8 cellular contexts compared by ENCODE assay signal in genomic region chr1:236795757-236796719, GRCh38. TPM values are rescaled to one million over a fixed set of nuclear protein-coding genes. Genes with fewer than 3 reads are reported as not detected.
DNase-seq lines count a peak whose midpoint lies in the region; ATAC-seq and TF ChIP-seq lines count a peak whose summit lies in the region.

No MANE protein-coding gene starts in this region.

- peaks cover 0 to 34% (median 3%) of the 10 kb centered on the region in 11 experiments; a peak in 6 of 22 replicates for H4K20me1 ChIP-seq in BLaER1 treated with 17β-estradiol and CSF1 and Interleukin-3, amounts not matched to agents 10 nM and 100 nM

- peaks cover 21 to 36% (median 29%) of the 10 kb centered on the region in 10 experiments for H3K4me1 ChIP-seq in BLaER1 treated with 17β-estradiol and CSF1 and Interleukin-3, amounts not matched to agents 10 nM and 100 nM
- peaks cover 0 to 15% (median 6%) of the 10 kb centered on the region in 4 donors for H3K4me1 ChIP-seq in liver (ENCODE audit: control insufficient read depth in 4 of 4, insufficient read depth in 4 of 4, low read length in 3 of 4)

- DNase-seq in SK-N-MC (ENCODE audit: low read depth, low spot score) (no peak), NCI-H1930 (lab: John Stamatoyannopoulos, UW) (no peak)
- peak in 1 of 2 donors; percentile 63 for DNase-seq in central memory CD8-positive, alpha-beta T cell (ENCODE audit: low spot score in 2 of 2)
- DNase-seq in stimulated activated CD8-positive, alpha-beta memory T cell treated with anti-CD3 and anti-CD28 coated beads, Interleukin-2, amount 100 ng/mL, for 48 hours (ENCODE audit: low read depth in 2 of 2), result peak; percentile 64

- ATAC-seq in GM19035 (IDR thresholded peaks at IDR 0.05; ENCODE audit: unreplicated experiment) (peak; percentile 37), HG03196 (IDR thresholded peaks at IDR 0.05; ENCODE audit: unreplicated experiment) (peak; percentile 38)
- ATAC-seq in central memory CD8-positive, alpha-beta T cell (replicated peaks; ENCODE audit: extremely low read depth, poor library complexity, severe bottlenecking), result peak; percentile 33

- H3K4me3 Mint-ChIP-seq in central memory CD8-positive, alpha-beta T cell, result peak overlapping the region; percentile 95

- H3K4me3 ChIP-seq in BLaER1 treated with 17β-estradiol and CSF1 and Interleukin-3, amounts not matched to agents 10 nM and 100 nM, result peak overlapping the region; percentile 74 to 95 (median 86)
- H3K4me3 ChIP-seq in SK-N-MC, result peak overlapping the region; percentile 97
- H3K4me3 ChIP-seq in liver (ENCODE audit: low read depth in 1 of 3, low read length in 3 of 3), result peak overlapping the region; percentile 74 to 92 (median 80)

- TF ChIP-seq RAD21 in liver (IDR thresholded peaks at IDR 0.05), result no peak

- H3K4me1 Mint-ChIP-seq in central memory CD8-positive, alpha-beta T cell, result peaks cover 42% of the 10 kb centered on the region

- peak overlapping the region; percentile 75 to 95 (median 86) for H3K4me2 ChIP-seq in BLaER1 treated with 17β-estradiol and CSF1 and Interleukin-3, amounts not matched to agents 10 nM and 100 nM

- no peak for TF ChIP-seq CTCF in liver (IDR thresholded peaks at IDR 0.05; ENCODE audit: low read depth, low read length, missing input control)

- 2% methylated on average over 41 of the region's 41 CpGs for WGBS in liver

- peaks cover 0 to 37% (median 13%) of the 10 kb centered on the region in 11 experiments; a peak in 14 of 22 replicates for H3K36me3 ChIP-seq in BLaER1 treated with 17β-estradiol and CSF1 and Interleukin-3, amounts not matched to agents 10 nM and 100 nM
- H3K36me3 ChIP-seq in SK-N-MC (ENCODE audit: insufficient read depth, low read length) (peaks cover 3% of the 10 kb centered on the region; the same call in 1 of the 2 replicates), liver (ENCODE audit: control insufficient read depth in 4 of 4, insufficient read depth in 3 of 4, low read depth in 1 of 4, low read length in 3 of 4) (no peaks in the 10 kb centered on the region)

- no peaks in the 10 kb centered on the region for H3K27me3 ChIP-seq in BLaER1 treated with 17β-estradiol and CSF1 and Interleukin-3, amounts not matched to agents 10 nM and 100 nM
- no peaks in the 10 kb centered on the region for H3K27me3 ChIP-seq in liver (ENCODE audit: control insufficient read depth in 4 of 4, insufficient read depth in 4 of 4, low read length in 3 of 4)

- H3K27me3 Mint-ChIP-seq in central memory CD8-positive, alpha-beta T cell, result peaks cover 7% of the 10 kb centered on the region

- H3K9me3 Mint-ChIP-seq in central memory CD8-positive, alpha-beta T cell, result no peaks in the 10 kb centered on the region

- peak overlapping the region; percentile 87 to 98 (median 95) for H3K9ac ChIP-seq in BLaER1 treated with 17β-estradiol and CSF1 and Interleukin-3, amounts not matched to agents 10 nM and 100 nM
- H3K9ac ChIP-seq in SK-N-MC (ENCODE audit: insufficient read length) (peak overlapping the region; percentile 94), liver (ENCODE audit: low read depth in 1 of 2, low read length in 2 of 2) (peak overlapping the region; percentile 36 to 58)

- peak overlapping the region; percentile 99 for H3K27ac Mint-ChIP-seq in central memory CD8-positive, alpha-beta T cell (ENCODE audit: low read depth)

- H3K9me3 ChIP-seq in BLaER1 treated with 17β-estradiol and CSF1 and Interleukin-3, amounts not matched to agents 10 nM and 100 nM (replicated peaks in 1 of 11), result no peaks in the 10 kb centered on the region
- H3K9me3 ChIP-seq in SK-N-MC (ENCODE audit: low read depth, low read length) (no peaks in the 10 kb centered on the region), liver (ENCODE audit: control insufficient read depth in 4 of 4, low read length in 3 of 4) (no peaks in the 10 kb centered on the region)

- peak overlapping the region; percentile 80 to 98 (median 95) for H3K27ac ChIP-seq in BLaER1 treated with 17β-estradiol and CSF1 and Interleukin-3, amounts not matched to agents 10 nM and 100 nM
- H3K27ac ChIP-seq in SK-N-MC, result peak overlapping the region; percentile 79; the same call in 1 of the 2 replicates
- peak overlapping the region; percentile 77 to 82 for H3K27ac ChIP-seq in liver (ENCODE audit: low read depth in 1 of 2, low read length in 2 of 2)

- peaks cover 13% of the 10 kb centered on the region for H3K36me3 Mint-ChIP-seq in central memory CD8-positive, alpha-beta T cell (ENCODE audit: insufficient read depth)

TF ChIP-seq in liver, 16 proteins besides CTCF, POLR2A, EP300 and RAD21:
- no peak for TF ChIP-seq TAF1 (conservative IDR thresholded peaks at IDR 0.05)
- TF ChIP-seq HNF4A (conservative IDR thresholded peaks at IDR 0.05), result no peak
- TF ChIP-seq, protein P1, sequence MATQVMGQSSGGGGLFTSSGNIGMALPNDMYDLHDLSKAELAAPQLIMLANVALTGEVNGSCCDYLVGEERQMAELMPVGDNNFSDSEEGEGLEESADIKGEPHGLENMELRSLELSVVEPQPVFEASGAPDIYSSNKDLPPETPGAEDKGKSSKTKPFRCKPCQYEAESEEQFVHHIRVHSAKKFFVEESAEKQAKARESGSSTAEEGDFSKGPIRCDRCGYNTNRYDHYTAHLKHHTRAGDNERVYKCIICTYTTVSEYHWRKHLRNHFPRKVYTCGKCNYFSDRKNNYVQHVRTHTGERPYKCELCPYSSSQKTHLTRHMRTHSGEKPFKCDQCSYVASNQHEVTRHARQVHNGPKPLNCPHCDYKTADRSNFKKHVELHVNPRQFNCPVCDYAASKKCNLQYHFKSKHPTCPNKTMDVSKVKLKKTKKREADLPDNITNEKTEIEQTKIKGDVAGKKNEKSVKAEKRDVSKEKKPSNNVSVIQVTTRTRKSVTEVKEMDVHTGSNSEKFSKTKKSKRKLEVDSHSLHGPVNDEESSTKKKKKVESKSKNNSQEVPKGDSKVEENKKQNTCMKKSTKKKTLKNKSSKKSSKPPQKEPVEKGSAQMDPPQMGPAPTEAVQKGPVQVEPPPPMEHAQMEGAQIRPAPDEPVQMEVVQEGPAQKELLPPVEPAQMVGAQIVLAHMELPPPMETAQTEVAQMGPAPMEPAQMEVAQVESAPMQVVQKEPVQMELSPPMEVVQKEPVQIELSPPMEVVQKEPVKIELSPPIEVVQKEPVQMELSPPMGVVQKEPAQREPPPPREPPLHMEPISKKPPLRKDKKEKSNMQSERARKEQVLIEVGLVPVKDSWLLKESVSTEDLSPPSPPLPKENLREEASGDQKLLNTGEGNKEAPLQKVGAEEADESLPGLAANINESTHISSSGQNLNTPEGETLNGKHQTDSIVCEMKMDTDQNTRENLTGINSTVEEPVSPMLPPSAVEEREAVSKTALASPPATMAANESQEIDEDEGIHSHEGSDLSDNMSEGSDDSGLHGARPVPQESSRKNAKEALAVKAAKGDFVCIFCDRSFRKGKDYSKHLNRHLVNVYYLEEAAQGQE (IDR thresholded peaks at IDR 0.05), result no peak
- TF ChIP-seq RXRA (IDR thresholded peaks at IDR 0.05), result no peak
- TF ChIP-seq FOXA2 (IDR thresholded peaks at IDR 0.05), result no peak
- no peak for TF ChIP-seq SP1 (IDR thresholded peaks at IDR 0.05)

RNA-seq across cellular contexts. Expression of gene MTR, which starts 0.9 kb away (rescaled TPM):
- 10 to 100 TPM; 12.3 to 19.0 TPM for total RNA-seq in liver
- 1 to 10 TPM; 2.5 to 4.8 TPM for polyA plus RNA-seq in liver

Comparison
In these comparisons a context has a peak if more than half of its experiments do, and no peak if none do; other contexts are left out.
1. DNase-seq: peak in stimulated activated CD8-positive, alpha-beta memory T cell treated with anti-CD3 and anti-CD28 coated beads, Interleukin-2, amount 100 ng/mL, for 48 hours (2 of 2); none in SK-N-MC (single experiment) and NCI-H1930 (0 of 2).
2. Peak in every context shown above with its lines, with median percentiles within 50 percentile points of each other: H3K27ac ChIP-seq, H3K4me3 ChIP-seq, H3K9ac ChIP-seq and ATAC-seq.